ENCODE assay signal across 1 cellular context in the genomic region with DNA sequence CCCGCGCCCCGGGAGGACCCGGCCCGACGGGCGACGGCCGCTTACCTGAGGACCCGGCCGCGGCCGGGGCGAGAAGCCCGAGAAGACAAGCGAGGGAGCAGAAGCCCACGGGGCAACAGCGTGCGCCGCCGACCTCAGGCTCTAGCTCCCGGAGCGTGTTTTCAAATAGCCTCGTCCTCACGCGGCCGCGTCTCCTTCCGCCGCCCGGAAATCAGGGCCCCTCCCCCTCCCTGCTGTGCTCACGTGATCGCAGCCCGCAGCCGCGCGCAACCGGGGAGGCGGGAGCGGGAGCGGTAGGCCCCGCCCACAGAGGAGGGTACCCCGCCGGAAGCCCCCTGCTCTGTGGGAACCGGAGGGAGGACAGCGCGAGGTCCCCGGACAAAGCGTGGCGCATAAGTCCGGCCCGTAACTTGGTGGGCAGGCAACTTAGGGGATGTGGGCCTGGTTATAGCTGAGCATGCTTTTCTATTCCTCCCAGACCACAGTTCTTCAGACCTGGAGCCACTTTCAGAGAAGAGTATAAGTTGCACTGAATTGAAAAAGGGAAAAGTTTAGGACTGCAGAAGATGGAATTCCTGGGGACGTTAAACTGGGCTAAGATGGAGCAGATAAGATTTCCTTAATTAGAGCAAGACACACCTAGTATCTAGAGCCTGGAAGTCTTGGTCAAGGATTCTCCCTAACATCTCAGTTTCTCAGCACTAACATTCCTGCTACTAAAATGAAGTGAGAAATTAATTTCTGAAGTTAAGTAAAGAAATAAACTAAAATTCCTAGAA.
TF ChIP-seq lines count a peak whose summit lies in the region.

A gene (minus strand): TSS at position 216 of the 779 bp plus-strand sequence. CDS start 3,579 bp downstream, outside the sequence.

TF ChIP-seq in H1, 55 proteins besides CTCF, POLR2A, EP300 and RAD21 (continues in another document):
- TF ChIP-seq SP1 (IDR thresholded peaks at IDR 0.05; ENCODE audit: low read depth, low read length), result peak; percentile 62; the same call in 1 of the 2 replicates
- no peak for TF ChIP-seq CBX8 (IDR thresholded peaks at IDR 0.05; ENCODE audit: borderline replicate concordance, low read depth, low read length)
- no peak for TF ChIP-seq CTBP2 (IDR thresholded peaks at IDR 0.05; ENCODE audit: borderline replicate concordance, insufficient read depth, insufficient read length, low read length)
- TF ChIP-seq TAF1 (IDR thresholded peaks at IDR 0.05; ENCODE audit: low read depth, low read length), result peak; percentile 93
- 0 out of 2 replicates have a peak, but pooled peaks have one; percentile 52 for TF ChIP-seq TCF12 (IDR thresholded peaks at IDR 0.05; ENCODE audit: low read depth, low read length)
- peak; percentile 37; the same call in 1 of the 2 replicates for TF ChIP-seq CHD2 (IDR thresholded peaks at IDR 0.05; ENCODE audit: low read length)
- TF ChIP-seq, protein P1, sequence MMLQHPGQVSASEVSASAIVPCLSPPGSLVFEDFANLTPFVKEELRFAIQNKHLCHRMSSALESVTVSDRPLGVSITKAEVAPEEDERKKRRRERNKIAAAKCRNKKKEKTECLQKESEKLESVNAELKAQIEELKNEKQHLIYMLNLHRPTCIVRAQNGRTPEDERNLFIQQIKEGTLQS (IDR thresholded peaks at IDR 0.05; ENCODE audit: insufficient read depth, low read depth, low read length), result peak; percentile 77
- TF ChIP-seq, protein P2, sequence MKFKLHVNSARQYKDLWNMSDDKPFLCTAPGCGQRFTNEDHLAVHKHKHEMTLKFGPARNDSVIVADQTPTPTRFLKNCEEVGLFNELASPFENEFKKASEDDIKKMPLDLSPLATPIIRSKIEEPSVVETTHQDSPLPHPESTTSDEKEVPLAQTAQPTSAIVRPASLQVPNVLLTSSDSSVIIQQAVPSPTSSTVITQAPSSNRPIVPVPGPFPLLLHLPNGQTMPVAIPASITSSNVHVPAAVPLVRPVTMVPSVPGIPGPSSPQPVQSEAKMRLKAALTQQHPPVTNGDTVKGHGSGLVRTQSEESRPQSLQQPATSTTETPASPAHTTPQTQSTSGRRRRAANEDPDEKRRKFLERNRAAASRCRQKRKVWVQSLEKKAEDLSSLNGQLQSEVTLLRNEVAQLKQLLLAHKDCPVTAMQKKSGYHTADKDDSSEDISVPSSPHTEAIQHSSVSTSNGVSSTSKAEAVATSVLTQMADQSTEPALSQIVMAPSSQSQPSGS (IDR thresholded peaks at IDR 0.05; ENCODE audit: low read length), result 0 out of 2 replicates have a peak, but pooled peaks have one; percentile 79
- TF ChIP-seq YY1 (IDR thresholded peaks at IDR 0.05; ENCODE audit: low read depth, low read length), result peak; percentile 56; the same call in 1 of the 2 replicates
- TF ChIP-seq JUND (IDR thresholded peaks at IDR 0.05; ENCODE audit: low read length), result no peak
- no peak for TF ChIP-seq SIRT6 (IDR thresholded peaks at IDR 0.05; ENCODE audit: low read length)
- TF ChIP-seq EGR1 (IDR thresholded peaks at IDR 0.05; ENCODE audit: borderline replicate concordance, low read depth, low read length), result no peak
- peak; percentile 2; the same call in 1 of the 2 replicates for TF ChIP-seq FOSL1 (IDR thresholded peaks at IDR 0.05; ENCODE audit: insufficient read depth, low read depth, low read length)
- TF ChIP-seq BCL11A (IDR thresholded peaks at IDR 0.05; ENCODE audit: low read depth in 2 of 2, low read length in 2 of 2), result no peak
- no peak for TF ChIP-seq BRCA1 (IDR thresholded peaks at IDR 0.05; ENCODE audit: low read depth, low read length)
- no peak for TF ChIP-seq KDM5A (IDR thresholded peaks at IDR 0.05; ENCODE audit: low read length)
- peak; percentile 70 to 88; a peak in 3 of 4 replicates for TF ChIP-seq SIN3A (conservative IDR thresholded peaks at IDR 0.05 in 1 of 2, IDR thresholded peaks at IDR 0.05 in 1 of 2; ENCODE audit: low read depth in 1 of 2, low read length in 2 of 2)
- peak; percentile 51; the same call in 1 of the 2 replicates for TF ChIP-seq GTF2F1 (IDR thresholded peaks at IDR 0.05; ENCODE audit: borderline replicate concordance, low read depth, low read length)
- no peak for TF ChIP-seq GABPA (IDR thresholded peaks at IDR 0.05; ENCODE audit: borderline replicate concordance, insufficient read depth, low read length)
- TF ChIP-seq, protein P3, sequence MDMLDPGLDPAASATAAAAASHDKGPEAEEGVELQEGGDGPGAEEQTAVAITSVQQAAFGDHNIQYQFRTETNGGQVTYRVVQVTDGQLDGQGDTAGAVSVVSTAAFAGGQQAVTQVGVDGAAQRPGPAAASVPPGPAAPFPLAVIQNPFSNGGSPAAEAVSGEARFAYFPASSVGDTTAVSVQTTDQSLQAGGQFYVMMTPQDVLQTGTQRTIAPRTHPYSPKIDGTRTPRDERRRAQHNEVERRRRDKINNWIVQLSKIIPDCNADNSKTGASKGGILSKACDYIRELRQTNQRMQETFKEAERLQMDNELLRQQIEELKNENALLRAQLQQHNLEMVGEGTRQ (IDR thresholded peaks at IDR 0.05; ENCODE audit: low read length), result peak; percentile 95
- TF ChIP-seq PHF8 (conservative IDR thresholded peaks at IDR 0.05; ENCODE audit: low read depth, low read length), result peak; percentile 98
- no peak for TF ChIP-seq ZNF274 (IDR thresholded peaks at IDR 0.05; ENCODE audit: borderline replicate concordance, extremely low read depth, low read length)
- TF ChIP-seq SIX5 (IDR thresholded peaks at IDR 0.05; ENCODE audit: low read depth, low read length), result no peak
- TF ChIP-seq RNF2 (IDR thresholded peaks at IDR 0.05; ENCODE audit: borderline replicate concordance, low read depth, low read length, missing control alignments, poor library complexity, severe bottlenecking), result no peak
- 0 out of 2 replicates have a peak, but pooled peaks have one; percentile 34 for TF ChIP-seq CREB1 (IDR thresholded peaks at IDR 0.05)
- TF ChIP-seq SP4 (IDR thresholded peaks at IDR 0.05; ENCODE audit: low read length), result peak; percentile 87; the same call in 1 of the 2 replicates
- peak; percentile 92 for TF ChIP-seq ASH2L (IDR thresholded peaks at IDR 0.05; ENCODE audit: low read length)
- TF ChIP-seq HDAC6 (IDR thresholded peaks at IDR 0.05; ENCODE audit: low read depth, low read length), result no peak
- no peak for TF ChIP-seq NRF1 (IDR thresholded peaks at IDR 0.05; ENCODE audit: low read depth, low read length)
- TF ChIP-seq, protein P4, sequence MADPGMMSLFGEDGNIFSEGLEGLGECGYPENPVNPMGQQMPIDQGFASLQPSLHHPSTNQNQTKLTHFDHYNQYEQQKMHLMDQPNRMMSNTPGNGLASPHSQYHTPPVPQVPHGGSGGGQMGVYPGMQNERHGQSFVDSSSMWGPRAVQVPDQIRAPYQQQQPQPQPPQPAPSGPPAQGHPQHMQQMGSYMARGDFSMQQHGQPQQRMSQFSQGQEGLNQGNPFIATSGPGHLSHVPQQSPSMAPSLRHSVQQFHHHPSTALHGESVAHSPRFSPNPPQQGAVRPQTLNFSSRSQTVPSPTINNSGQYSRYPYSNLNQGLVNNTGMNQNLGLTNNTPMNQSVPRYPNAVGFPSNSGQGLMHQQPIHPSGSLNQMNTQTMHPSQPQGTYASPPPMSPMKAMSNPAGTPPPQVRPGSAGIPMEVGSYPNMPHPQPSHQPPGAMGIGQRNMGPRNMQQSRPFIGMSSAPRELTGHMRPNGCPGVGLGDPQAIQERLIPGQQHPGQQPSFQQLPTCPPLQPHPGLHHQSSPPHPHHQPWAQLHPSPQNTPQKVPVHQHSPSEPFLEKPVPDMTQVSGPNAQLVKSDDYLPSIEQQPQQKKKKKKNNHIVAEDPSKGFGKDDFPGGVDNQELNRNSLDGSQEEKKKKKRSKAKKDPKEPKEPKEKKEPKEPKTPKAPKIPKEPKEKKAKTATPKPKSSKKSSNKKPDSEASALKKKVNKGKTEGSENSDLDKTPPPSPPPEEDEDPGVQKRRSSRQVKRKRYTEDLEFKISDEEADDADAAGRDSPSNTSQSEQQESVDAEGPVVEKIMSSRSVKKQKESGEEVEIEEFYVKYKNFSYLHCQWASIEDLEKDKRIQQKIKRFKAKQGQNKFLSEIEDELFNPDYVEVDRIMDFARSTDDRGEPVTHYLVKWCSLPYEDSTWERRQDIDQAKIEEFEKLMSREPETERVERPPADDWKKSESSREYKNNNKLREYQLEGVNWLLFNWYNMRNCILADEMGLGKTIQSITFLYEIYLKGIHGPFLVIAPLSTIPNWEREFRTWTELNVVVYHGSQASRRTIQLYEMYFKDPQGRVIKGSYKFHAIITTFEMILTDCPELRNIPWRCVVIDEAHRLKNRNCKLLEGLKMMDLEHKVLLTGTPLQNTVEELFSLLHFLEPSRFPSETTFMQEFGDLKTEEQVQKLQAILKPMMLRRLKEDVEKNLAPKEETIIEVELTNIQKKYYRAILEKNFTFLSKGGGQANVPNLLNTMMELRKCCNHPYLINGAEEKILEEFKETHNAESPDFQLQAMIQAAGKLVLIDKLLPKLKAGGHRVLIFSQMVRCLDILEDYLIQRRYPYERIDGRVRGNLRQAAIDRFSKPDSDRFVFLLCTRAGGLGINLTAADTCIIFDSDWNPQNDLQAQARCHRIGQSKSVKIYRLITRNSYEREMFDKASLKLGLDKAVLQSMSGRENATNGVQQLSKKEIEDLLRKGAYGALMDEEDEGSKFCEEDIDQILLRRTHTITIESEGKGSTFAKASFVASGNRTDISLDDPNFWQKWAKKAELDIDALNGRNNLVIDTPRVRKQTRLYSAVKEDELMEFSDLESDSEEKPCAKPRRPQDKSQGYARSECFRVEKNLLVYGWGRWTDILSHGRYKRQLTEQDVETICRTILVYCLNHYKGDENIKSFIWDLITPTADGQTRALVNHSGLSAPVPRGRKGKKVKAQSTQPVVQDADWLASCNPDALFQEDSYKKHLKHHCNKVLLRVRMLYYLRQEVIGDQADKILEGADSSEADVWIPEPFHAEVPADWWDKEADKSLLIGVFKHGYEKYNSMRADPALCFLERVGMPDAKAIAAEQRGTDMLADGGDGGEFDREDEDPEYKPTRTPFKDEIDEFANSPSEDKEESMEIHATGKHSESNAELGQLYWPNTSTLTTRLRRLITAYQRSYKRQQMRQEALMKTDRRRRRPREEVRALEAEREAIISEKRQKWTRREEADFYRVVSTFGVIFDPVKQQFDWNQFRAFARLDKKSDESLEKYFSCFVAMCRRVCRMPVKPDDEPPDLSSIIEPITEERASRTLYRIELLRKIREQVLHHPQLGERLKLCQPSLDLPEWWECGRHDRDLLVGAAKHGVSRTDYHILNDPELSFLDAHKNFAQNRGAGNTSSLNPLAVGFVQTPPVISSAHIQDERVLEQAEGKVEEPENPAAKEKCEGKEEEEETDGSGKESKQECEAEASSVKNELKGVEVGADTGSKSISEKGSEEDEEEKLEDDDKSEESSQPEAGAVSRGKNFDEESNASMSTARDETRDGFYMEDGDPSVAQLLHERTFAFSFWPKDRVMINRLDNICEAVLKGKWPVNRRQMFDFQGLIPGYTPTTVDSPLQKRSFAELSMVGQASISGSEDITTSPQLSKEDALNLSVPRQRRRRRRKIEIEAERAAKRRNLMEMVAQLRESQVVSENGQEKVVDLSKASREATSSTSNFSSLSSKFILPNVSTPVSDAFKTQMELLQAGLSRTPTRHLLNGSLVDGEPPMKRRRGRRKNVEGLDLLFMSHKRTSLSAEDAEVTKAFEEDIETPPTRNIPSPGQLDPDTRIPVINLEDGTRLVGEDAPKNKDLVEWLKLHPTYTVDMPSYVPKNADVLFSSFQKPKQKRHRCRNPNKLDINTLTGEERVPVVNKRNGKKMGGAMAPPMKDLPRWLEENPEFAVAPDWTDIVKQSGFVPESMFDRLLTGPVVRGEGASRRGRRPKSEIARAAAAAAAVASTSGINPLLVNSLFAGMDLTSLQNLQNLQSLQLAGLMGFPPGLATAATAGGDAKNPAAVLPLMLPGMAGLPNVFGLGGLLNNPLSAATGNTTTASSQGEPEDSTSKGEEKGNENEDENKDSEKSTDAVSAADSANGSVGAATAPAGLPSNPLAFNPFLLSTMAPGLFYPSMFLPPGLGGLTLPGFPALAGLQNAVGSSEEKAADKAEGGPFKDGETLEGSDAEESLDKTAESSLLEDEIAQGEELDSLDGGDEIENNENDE (IDR thresholded peaks at IDR 0.05; ENCODE audit: insufficient replicate concordance, low read length), result no peak
- TF ChIP-seq RBBP5 (IDR thresholded peaks at IDR 0.05; ENCODE audit: borderline replicate concordance, low read depth, low read length), result peak; percentile 89
- no peak; the same call in 1 of the 2 replicates for TF ChIP-seq CHD1 (IDR thresholded peaks at IDR 0.05; ENCODE audit: low read depth, low read length)
- no peak for TF ChIP-seq SRF (IDR thresholded peaks at IDR 0.05; ENCODE audit: low read depth, low read length)
- no peak for TF ChIP-seq CEBPB (IDR thresholded peaks at IDR 0.05; ENCODE audit: low read depth, low read length)
- TF ChIP-seq RFX5 (IDR thresholded peaks at IDR 0.05; ENCODE audit: borderline replicate concordance, low read depth, low read length), result no peak
- TF ChIP-seq TBP (IDR thresholded peaks at IDR 0.05; ENCODE audit: low read depth, low read length), result peak; percentile 86
- TF ChIP-seq KDM4A (IDR thresholded peaks at IDR 0.05; ENCODE audit: low read depth, low read length, severe bottlenecking), result peak; percentile 85
- peak; percentile 96 for TF ChIP-seq POLR2AphosphoS5 (IDR thresholded peaks at IDR 0.05; ENCODE audit: low read depth, low read length)
- no peak for TF ChIP-seq RXRA (IDR thresholded peaks at IDR 0.05; ENCODE audit: insufficient read depth, low read depth, low read length)
- TF ChIP-seq CBX5 (IDR thresholded peaks at IDR 0.05; ENCODE audit: low read depth, low read length), result no peak
- no peak; the same call in 1 of the 2 replicates for TF ChIP-seq TEAD4 (IDR thresholded peaks at IDR 0.05; ENCODE audit: low read depth, low read length)
- no peak for TF ChIP-seq MAFK (IDR thresholded peaks at IDR 0.05; ENCODE audit: low read depth, low read length)
- no peak for TF ChIP-seq KDM1A (IDR thresholded peaks at IDR 0.05; ENCODE audit: borderline replicate concordance, low read length)
- peak; percentile 9 to 83; a peak in 1 of 4 replicates for TF ChIP-seq HDAC2 (IDR thresholded peaks at IDR 0.05; ENCODE audit: borderline replicate concordance in 1 of 2, low read depth in 2 of 2, low read length in 2 of 2)
- no peak for TF ChIP-seq POU5F1 (IDR thresholded peaks at IDR 0.05; ENCODE audit: low read depth, low read length)
- no peak for TF ChIP-seq BACH1 (IDR thresholded peaks at IDR 0.05; ENCODE audit: low read length)
- TF ChIP-seq, protein P5, sequence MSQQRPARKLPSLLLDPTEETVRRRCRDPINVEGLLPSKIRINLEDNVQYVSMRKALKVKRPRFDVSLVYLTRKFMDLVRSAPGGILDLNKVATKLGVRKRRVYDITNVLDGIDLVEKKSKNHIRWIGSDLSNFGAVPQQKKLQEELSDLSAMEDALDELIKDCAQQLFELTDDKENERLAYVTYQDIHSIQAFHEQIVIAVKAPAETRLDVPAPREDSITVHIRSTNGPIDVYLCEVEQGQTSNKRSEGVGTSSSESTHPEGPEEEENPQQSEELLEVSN (IDR thresholded peaks at IDR 0.05), result peak; percentile 93
- TF ChIP-seq SAP30 (IDR thresholded peaks at IDR 0.05; ENCODE audit: insufficient read depth, insufficient replicate concordance, low read length), result no peak
- TF ChIP-seq SUZ12 (IDR thresholded peaks at IDR 0.05; ENCODE audit: low read length), result no peak
- TF ChIP-seq NANOG (IDR thresholded peaks at IDR 0.05; ENCODE audit: insufficient read depth, low read depth, low read length, poor library complexity, severe bottlenecking), result no peak
- no peak for TF ChIP-seq SP2 (IDR thresholded peaks at IDR 0.05; ENCODE audit: low read length)
- no peak for TF ChIP-seq EZH2 (IDR thresholded peaks at IDR 0.05; ENCODE audit: low read depth, low read length, severe bottlenecking)
- TF ChIP-seq, protein P6, sequence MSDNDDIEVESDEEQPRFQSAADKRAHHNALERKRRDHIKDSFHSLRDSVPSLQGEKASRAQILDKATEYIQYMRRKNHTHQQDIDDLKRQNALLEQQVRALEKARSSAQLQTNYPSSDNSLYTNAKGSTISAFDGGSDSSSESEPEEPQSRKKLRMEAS (IDR thresholded peaks at IDR 0.05), result peak; percentile 96
- TF ChIP-seq JUN (IDR thresholded peaks at IDR 0.05; ENCODE audit: low read depth, low read length), result no peak
